In genomic region chr22:18146389-18146753, GRCh38 we compare ENCODE assay signal across 18 cellular contexts. TPM values are rescaled to one million over a fixed set of nuclear protein-coding genes. Genes with fewer than 3 reads are reported as not detected.
DNase-seq lines count a peak whose midpoint lies in the region; ATAC-seq, FAIRE-seq and TF ChIP-seq lines count a peak whose summit lies in the region.
"Had no signal": no experiment of that assay in that cellular context is flagged by ENCODE, and none has a peak within 500 bp of the region (broad histone marks: within the 10 kb centered on the region; RNA-seq: fewer than 3 reads in every experiment).

No MANE protein-coding gene starts in this region.

- H3K4me1 Mint-ChIP-seq in CD14-positive monocyte: peaks cover 30% of the 10 kb centered on the region

- ATAC-seq in heart right ventricle: no peak
- ATAC-seq: GM12878, HCT116 had no signal

- H3K9me3 ChIP-seq in heart right ventricle (no peaks in the 10 kb centered on the region), neuronal stem cell (replicated peaks in 1 of 2; ENCODE audit: control insufficient read depth in 2 of 2, insufficient read depth in 1 of 2, low read depth in 1 of 2, low read length in 2 of 2) (peaks cover 2 to 3% of the 10 kb centered on the region in 2 donors), suprapubic skin (no peaks in the 10 kb centered on the region), kidney (ENCODE audit: control insufficient read depth in 1 of 2, low read length in 2 of 2) (no peaks in the 10 kb centered on the region)

- no peaks in the 10 kb centered on the region for H3K27me3 ChIP-seq in heart right ventricle
- H3K27me3 ChIP-seq in neuronal stem cell (ENCODE audit: control insufficient read depth in 3 of 3, insufficient read depth in 3 of 3, low read depth in 1 of 3, low read length in 3 of 3): peaks cover 0 to 6% (median 3%) of the 10 kb centered on the region in 3 experiments
- H3K27me3 ChIP-seq in suprapubic skin: no peaks in the 10 kb centered on the region

- no peak overlapping the region for H3K4me3 Mint-ChIP-seq in CD14-positive monocyte
- H3K4me3 Mint-ChIP-seq: CD4-positive, alpha-beta memory T cell had no signal

- H2BK15ac ChIP-seq in neuronal stem cell (ENCODE audit: low read length): no peak overlapping the region

- H2BK12ac ChIP-seq in neuronal stem cell (ENCODE audit: low read length): no peak overlapping the region

- no peak overlapping the region for H3K4ac ChIP-seq in neuronal stem cell (ENCODE audit: low read length)

- H2BK5ac ChIP-seq in neuronal stem cell (ENCODE audit: low read length): no peak overlapping the region

- no peaks in the 10 kb centered on the region for H3K79me1 ChIP-seq in neuronal stem cell (ENCODE audit: low read depth, low read length)

- FAIRE-seq in kidney (lab: Jason Lieb, UNC): no peak
- FAIRE-seq: GM12878, GM18507, H54 had no signal

- peak overlapping the region; percentile 76 for H2AFZ ChIP-seq in neuronal stem cell (ENCODE audit: low read length)
- H2AFZ ChIP-seq: GM23248 had no signal

- peak overlapping the region in 2 of 7 donors; percentile 26 to 63 for H3K27ac Mint-ChIP-seq in CD14-positive monocyte

- H3K9me3 Mint-ChIP-seq in CD14-positive monocyte: peaks cover 0 to 3% (median under 1%) of the 10 kb centered on the region in 7 donors
- H3K9me3 Mint-ChIP-seq: CD4-positive, alpha-beta memory T cell had no signal

- H3K36me3 ChIP-seq in heart right ventricle (no peaks in the 10 kb centered on the region), neuronal stem cell (replicated peaks in 1 of 2; ENCODE audit: control insufficient read depth in 2 of 2, insufficient read depth in 2 of 2, low read length in 2 of 2) (no peaks in the 10 kb centered on the region), suprapubic skin (no peaks in the 10 kb centered on the region), kidney (ENCODE audit: control insufficient read depth in 1 of 2, insufficient read depth in 2 of 2, low read length in 2 of 2) (no peaks in the 10 kb centered on the region)

- TF ChIP-seq CTCF in heart right ventricle (IDR thresholded peaks at IDR 0.05): no peak
- no peak for TF ChIP-seq CTCF in suprapubic skin (IDR thresholded peaks at IDR 0.05)
- TF ChIP-seq CTCF in CD14-positive monocyte (IDR thresholded peaks at IDR 0.05): no peak
- no peak for TF ChIP-seq CTCF in kidney (IDR thresholded peaks at IDR 0.05; ENCODE audit: borderline replicate concordance, extremely low read depth, insufficient read depth)

- TF ChIP-seq EP300 in suprapubic skin (IDR thresholded peaks at IDR 0.05): no peak

- H3K14ac ChIP-seq in neuronal stem cell (ENCODE audit: low read length): no peak overlapping the region

- H3K27ac ChIP-seq in heart right ventricle (no peak overlapping the region), neuronal stem cell (replicated peaks; ENCODE audit: low read length) (no peak overlapping the region), suprapubic skin (peak overlapping the region; percentile 65), kidney (ENCODE audit: low read depth in 2 of 2, low read length in 2 of 2) (no peak overlapping the region)
- H3K27ac ChIP-seq: GM23248 had no signal

- DNase-seq in cardiac septum (ENCODE audit: low spot score) (peak; percentile 41), heart right ventricle (no peak), neuronal stem cell (ENCODE audit: low spot score) (no peak), suprapubic skin (ENCODE audit: low spot score in 2 of 2) (no peak), CD14-positive monocyte (ENCODE audit: low spot score) (no peak), kidney (no peak), cerebellar cortex (ENCODE audit: low spot score) (no peak)
- DNase-seq: 8988T; C1 segment of cervical spinal cord; CD4-positive, alpha-beta memory T cell; DMS79; GM23248; IMR-90 had no signal

- H3K9ac ChIP-seq in neuronal stem cell (ENCODE audit: low read depth, low read length, poor library complexity): no peak overlapping the region
- H3K9ac ChIP-seq in kidney (ENCODE audit: low read length in 2 of 2): no peak overlapping the region
- H3K9ac ChIP-seq: GM23248 had no signal

- H3K27me3 Mint-ChIP-seq in CD14-positive monocyte (ENCODE audit: low read depth in 3 of 3): peaks cover 6 to 8% (median 6%) of the 10 kb centered on the region in 3 donors
- H3K27me3 Mint-ChIP-seq: CD4-positive, alpha-beta memory T cell had no signal

- H4K91ac ChIP-seq in neuronal stem cell (ENCODE audit: low read depth, low read length, poor library complexity): no peak overlapping the region

- no peak overlapping the region for H2BK120ac ChIP-seq in neuronal stem cell (ENCODE audit: low read depth, low read length)

- H3K23ac ChIP-seq in neuronal stem cell (ENCODE audit: low read depth, low read length, poor library complexity): no peak overlapping the region

- H4K8ac ChIP-seq in neuronal stem cell (ENCODE audit: low read depth, low read length): no peak overlapping the region

- H3K4me3 ChIP-seq in heart right ventricle (no peak overlapping the region), neuronal stem cell (ENCODE audit: low read length in 2 of 2) (no peak overlapping the region), suprapubic skin (no peak overlapping the region), kidney (ENCODE audit: low read length in 2 of 2) (no peak overlapping the region)
- H3K4me3 ChIP-seq: GM12878, GM23248 had no signal

- H3K4me1 ChIP-seq in heart right ventricle (peaks cover 0 to 36% (median 17%) of the 10 kb centered on the region in 9 donors), neuronal stem cell (ENCODE audit: control insufficient read depth in 2 of 2, insufficient read depth in 1 of 2, low read depth in 1 of 2, low read length in 2 of 2) (peaks cover 0 to 6% of the 10 kb centered on the region in 2 donors), suprapubic skin (peaks cover 38% of the 10 kb centered on the region), kidney (ENCODE audit: control insufficient read depth in 1 of 2, insufficient read depth in 1 of 2, low read depth in 1 of 2, low read length in 2 of 2) (peaks cover 0 to 2% of the 10 kb centered on the region in 2 donors)

- intact Hi-C loops in cardiac septum (cut with DNase I): no loop called here
- intact Hi-C loops in heart right ventricle (cut with DNase I): loop anchor here in 1 of 10 donors (10.0 kb wide), 1 partner anchor 52 kb away; no protein-coding TSS in a partner anchor
- intact Hi-C loops in CD14-positive monocyte (cut with micrococcal nuclease): no loop called here
- intact Hi-C loops in kidney (cut with DNase I): no loop called here

- no peak for TF ChIP-seq POLR2A in suprapubic skin (IDR thresholded peaks at IDR 0.05)

- no peak overlapping the region for H3K18ac ChIP-seq in neuronal stem cell (ENCODE audit: low read length)

- WGBS in heart right ventricle, 2 donors: 88 to 90% methylated on average over 3 of the region's 3 CpGs
- no CpG with 5 or more reads among the region's 3 CpGs for WGBS in neuronal stem cell (ENCODE audit: extremely low coverage in 2 of 2, insufficient read length in 2 of 2, insufficient replicate concordance in 1 of 2), 2 donors
- 94% methylated on average over 3 of the region's 3 CpGs for WGBS in suprapubic skin

- H3K36me3 Mint-ChIP-seq in CD14-positive monocyte: peaks cover 0 to 2% of the 10 kb centered on the region in 2 donors

- no peak overlapping the region for H3K4me2 ChIP-seq in neuronal stem cell (ENCODE audit: insufficient read depth, low read length, poor library complexity, severe bottlenecking)

- H2AK5ac ChIP-seq in neuronal stem cell (ENCODE audit: low read depth, low read length): no peak overlapping the region

RNA-seq across cellular contexts. Expression of gene USP18, which starts 3.6 kb away (rescaled TPM):
- total RNA-seq in cardiac septum (1.4 TPM), heart right ventricle (1 to 10 TPM; 1.4 to 7.7 (median 3.2) TPM), suprapubic skin (1 to 10 TPM; 3.5 to 8.1 (median 5.0) TPM), kidney (4.4 TPM)
- polyA plus RNA-seq in heart right ventricle (1 to 10 TPM; 3.2 to 3.9 TPM), CD14-positive monocyte (1 to 10 TPM; 2.1 to 3.4 TPM), kidney (ENCODE audit: insufficient read depth, low read depth, low replicate concordance) (5.5 TPM)
- 0.66 TPM for polyA plus RNA-seq in neuronal stem cell (2013, experiment 1 of 2)
- polyA plus RNA-seq in neuronal stem cell (2013, experiment 2 of 2): 0.61 TPM

RNA-seq across cellular contexts. Expression of gene TUBA8, which starts 35.8 kb away (rescaled TPM):
- total RNA-seq in cardiac septum (84.0 TPM), heart right ventricle (100 to 1,000 TPM in 7 of 10 donors, 10 to 100 TPM in 3; 71.8 to 183 (median 109) TPM), suprapubic skin (1 to 10 TPM; 1.7 to 7.1 (median 2.6) TPM), kidney (1.1 TPM)
- polyA plus RNA-seq in heart right ventricle (100 to 1,000 TPM in 1 of 2 donors, 10 to 100 TPM in 1; 44.9 to 138 TPM), CD14-positive monocyte (under 1 TPM; 0.18 to 0.27 TPM), kidney (ENCODE audit: insufficient read depth, low read depth, low replicate concordance) (5.9 TPM)
- polyA plus RNA-seq in neuronal stem cell (2013, experiment 1 of 2): 1.3 TPM
- 1.2 TPM for polyA plus RNA-seq in neuronal stem cell (2013, experiment 2 of 2)
- total RNA-seq: G401 had no signal
- polyA plus RNA-seq: GM23248 had no signal

Comparison
In these comparisons a context has a peak if more than half of its experiments do, and no peak if none do; other contexts are left out.
1. RNA of gene TUBA8, which starts 35.8 kb away (total RNA-seq): 71.8 to 183 TPM in heart right ventricle and 84.0 TPM in cardiac septum (single experiment); 1.7 to 7.1 TPM in suprapubic skin and 1.1 TPM in kidney (single experiment); every median in the first group is over 4 times any median in the second.